ENCODE assay signal across 23 cellular contexts in genomic region chr12:132315507-132315906, GRCh38. TPM values are rescaled to one million over a fixed set of nuclear protein-coding genes. Genes with fewer than 3 reads are reported as not detected.
"Had no signal": no experiment of that assay in that cellular context is flagged by ENCODE, and none has a peak within 500 bp of the region (broad histone marks: within the 10 kb centered on the region; RNA-seq: fewer than 3 reads in every experiment).

No MANE protein-coding gene starts in this region.

- H3K4me3 ChIP-seq: coronary artery, heart left ventricle, ovary, right lobe of liver, spleen, testis, tibial nerve, upper lobe of right lung, vagina had no signal

- H3K27ac ChIP-seq: coronary artery, heart left ventricle, ovary, right lobe of liver, spleen, testis, tibial nerve, upper lobe of right lung, vagina had no signal

- DNase-seq: effector CD8-positive, alpha-beta T cell; foreskin melanocyte; hippocampal formation; kidney glomerular epithelial cell; naive thymus-derived CD4-positive, alpha-beta T cell; nucleus accumbens; ovary; retina; stimulated activated CD4-positive, alpha-beta T cell treated with anti-CD3 and anti-CD28 coated beads, Interleukin-15, amount 100 ng/mL, for 24 hours; stimulated activated CD4-positive, alpha-beta T cell treated with anti-CD3 and anti-CD28 coated beads, Interleukin-1b, Interleukin-23, amount 100 ng/mL, for 48 hours; stimulated activated CD4-positive, alpha-beta T cell treated with anti-CD3 and anti-CD28 coated beads, Interleukin-4, amount 100 ng/mL, for 24 hours; testis; upper lobe of right lung had no signal

- H3K27me3 ChIP-seq: ovary, right lobe of liver, testis, tibial nerve, upper lobe of right lung, vagina had no signal

- ATAC-seq: heart left ventricle; left lobe of liver; naive thymus-derived CD4-positive, alpha-beta T cell; right lobe of liver; stimulated activated memory B cell treated with anti-CD40 and anti-IgM and Interleukin-4, amounts not matched to agents 10 μg/mL and 1 μg/mL and 100 μg/mL, for 72 hours; upper lobe of right lung had no signal

RNA-seq across cellular contexts. Expression of gene GALNT9, which starts 13.9 kb away (rescaled TPM):
- total RNA-seq: chondrocyte; left lobe of liver; mesenteric fat pad; naive thymus-derived CD4-positive, alpha-beta T cell; right lobe of liver had no signal
